30 cellular contexts compared by ENCODE assay signal in genomic region chr3:11430207-11430606, GRCh38.
"Had no signal": no experiment of that assay in that cellular context is flagged by ENCODE, and none has a peak within 500 bp of the region (broad histone marks: within the 10 kb centered on the region; RNA-seq: fewer than 3 reads in every experiment).

No MANE protein-coding gene starts in this region.

- H3K9me3 Mint-ChIP-seq: natural killer cell; nephron progenitor cell; neural crest cell; stimulated activated effector memory CD8-positive, alpha-beta T cell treated with anti-CD3 and anti-CD28 coated beads, Interleukin-12 subunit alpha, Interleukin-12 subunit beta, amount 100 ng/mL, for 72 hours; stimulated activated naive B cell treated with anti-CD40 and anti-IgM and Interleukin-4, amounts not matched to agents 10 μg/mL and 1 μg/mL and 100 μg/mL, for 72 hours; stimulated activated naive CD8-positive, alpha-beta T cell treated with anti-CD3 and anti-CD28 coated beads, Interleukin-15, Interleukin-2, amounts not matched to agents 100 ng/mL and 50 ng/mL, for 24 hours had no signal

- H3K4me1 ChIP-seq: parathyroid adenoma, right lobe of liver had no signal

- H3K27me3 Mint-ChIP-seq: naive thymus-derived CD4-positive, alpha-beta T cell; progenitor cell of endocrine pancreas; stimulated activated naive B cell treated with anti-CD40 and anti-IgM and Interleukin-4, amounts not matched to agents 10 μg/mL and 1 μg/mL and 100 μg/mL, for 72 hours; stimulated activated naive CD8-positive, alpha-beta T cell treated with anti-CD3 and anti-CD28 coated beads, Interleukin-15, Interleukin-2, amounts not matched to agents 100 ng/mL and 50 ng/mL, for 24 hours had no signal

- H3K36me3 ChIP-seq: ovary, sigmoid colon, thyroid gland had no signal

- H3K4me3 ChIP-seq: ovary, psoas muscle, right lobe of liver, sigmoid colon, stomach, thoracic aorta, thyroid gland, tibial nerve, upper lobe of left lung had no signal

- H3K9me3 ChIP-seq: neutrophil, ovary, psoas muscle, right lobe of liver, sigmoid colon, stomach, thoracic aorta, thyroid gland, tibial nerve, upper lobe of left lung had no signal

- H3K4me1 Mint-ChIP-seq: stimulated activated effector memory CD8-positive, alpha-beta T cell treated with anti-CD3 and anti-CD28 coated beads, Interleukin-12 subunit alpha, Interleukin-12 subunit beta, amount 100 ng/mL, for 72 hours; stimulated activated naive B cell treated with anti-CD40 and anti-IgM and Interleukin-4, amounts not matched to agents 10 μg/mL and 1 μg/mL and 100 μg/mL, for 72 hours had no signal

- H3K27me3 ChIP-seq: neutrophil, ovary, right lobe of liver, sigmoid colon, stomach, thyroid gland, tibial nerve, upper lobe of left lung had no signal

- H3K27ac ChIP-seq: neutrophil, ovary, parathyroid adenoma, psoas muscle, right lobe of liver, sigmoid colon, stomach, thoracic aorta, thyroid gland, upper lobe of left lung had no signal

- DNase-seq: naive thymus-derived CD4-positive, alpha-beta T cell; natural killer cell; nucleus accumbens; ovary; posterior cingulate gyrus; psoas muscle; right cardiac atrium; right lobe of liver; sigmoid colon; small intestine; stimulated activated CD4-positive, alpha-beta T cell treated with anti-CD3 and anti-CD28 coated beads, Interleukin-15, amount 100 ng/mL, for 24 hours; stimulated activated CD4-positive, alpha-beta T cell treated with anti-CD3 and anti-CD28 coated beads, Interleukin-2, amount 100 ng/mL, for 24 hours; stimulated activated CD4-positive, alpha-beta T cell treated with anti-CD3 and anti-CD28 coated beads, Interleukin-2, amount 100 ng/mL, for 48 hours; stimulated activated CD4-positive, alpha-beta T cell treated with anti-CD3 and anti-CD28 coated beads, Interleukin-4, amount 100 ng/mL, for 24 hours; stimulated activated naive B cell treated with anti-CD40 and anti-IgM and Interleukin-4, amounts not matched to agents 10 μg/mL and 1 μg/mL and 100 μg/mL, for 72 hours; stimulated activated naive CD4-positive, alpha-beta T cell treated with Interleukin-2 at 50 U/mL for 16 hours; stomach; thyroid gland; trophoblast cell; upper lobe of left lung had no signal

- H3K27ac Mint-ChIP-seq: naive thymus-derived CD4-positive, alpha-beta T cell; natural killer cell; nephron progenitor cell; progenitor cell of endocrine pancreas; stimulated activated effector memory CD8-positive, alpha-beta T cell treated with anti-CD3 and anti-CD28 coated beads, Interleukin-12 subunit alpha, Interleukin-12 subunit beta, amount 100 ng/mL, for 72 hours; stimulated activated naive B cell treated with anti-CD40 and anti-IgM and Interleukin-4, amounts not matched to agents 10 μg/mL and 1 μg/mL and 100 μg/mL, for 72 hours; stimulated activated naive CD8-positive, alpha-beta T cell treated with anti-CD3 and anti-CD28 coated beads, Interleukin-15, Interleukin-2, amounts not matched to agents 100 ng/mL and 50 ng/mL, for 24 hours had no signal

- FAIRE-seq: small intestine, urothelium cell line had no signal

- H3K4me3 Mint-ChIP-seq: naive thymus-derived CD4-positive, alpha-beta T cell; natural killer cell; nephron progenitor cell; neural crest cell; stimulated activated effector memory CD8-positive, alpha-beta T cell treated with anti-CD3 and anti-CD28 coated beads, Interleukin-12 subunit alpha, Interleukin-12 subunit beta, amount 100 ng/mL, for 72 hours; stimulated activated naive B cell treated with anti-CD40 and anti-IgM and Interleukin-4, amounts not matched to agents 10 μg/mL and 1 μg/mL and 100 μg/mL, for 72 hours; stimulated activated naive CD8-positive, alpha-beta T cell treated with anti-CD3 and anti-CD28 coated beads, Interleukin-15, Interleukin-2, amounts not matched to agents 100 ng/mL and 50 ng/mL, for 24 hours had no signal
